ENCODE assay signal across 29 cellular contexts in genomic region chr7:12231097-12231496, GRCh38.
"Had no signal": no experiment of that assay in that cellular context is flagged by ENCODE, and none has a peak within 500 bp of the region (broad histone marks: within the 10 kb centered on the region; RNA-seq: fewer than 3 reads in every experiment).

No MANE protein-coding gene starts in this region.

- H3K9me3 ChIP-seq: lower lobe of right lung, neutrophil, ovary, right atrium auricular region, stomach, thoracic aorta, tibial artery, uterus had no signal

- H3K4me3 ChIP-seq: heart left ventricle, lower lobe of right lung, neural progenitor cell, ovary, right atrium auricular region, skin epidermis, stomach, thoracic aorta, tibial artery, uterus had no signal

- H3K4me1 ChIP-seq: lower lobe of right lung, neural progenitor cell, right atrium auricular region, tibial artery, uterus had no signal

- H3K36me3 ChIP-seq: ovary, thoracic aorta, uterus had no signal

- ATAC-seq: heart left ventricle; left colon; natural killer cell; sciatic nerve; stimulated activated naive B cell treated with anti-CD40 and anti-IgM and Interleukin-4, amounts not matched to agents 10 μg/mL and 1 μg/mL and 100 μg/mL, for 72 hours; stimulated activated naive CD8-positive, alpha-beta T cell treated with anti-CD3 and anti-CD28 coated beads, Interleukin-15, Interleukin-2, amounts not matched to agents 100 U/mL and 50 U/mL, for 24 hours had no signal

- H3K27me3 ChIP-seq: heart left ventricle, neural progenitor cell, neutrophil, ovary, right atrium auricular region, stomach, tibial artery, uterus had no signal

- H3K27ac ChIP-seq: heart left ventricle, lower lobe of right lung, neural progenitor cell, neutrophil, ovary, skin epidermis, stomach, thoracic aorta, tibial artery, uterus had no signal

- DNase-seq: heart left ventricle; hypothalamus; immature natural killer cell; kidney; left colon; lower lobe of right lung; mammary epithelial cell; mesenchymal stem cell; naive B cell; natural killer cell; nephron progenitor cell; occipital lobe; ovary; stimulated activated CD4-positive, alpha-beta T cell treated with anti-CD3 and anti-CD28 coated beads, Interleukin-12 subunit alpha, Interleukin-12 subunit beta, amount 100 ng/mL, for 4 hours; stimulated activated CD4-positive, alpha-beta T cell treated with anti-CD3 and anti-CD28 coated beads, Interleukin-15, amount 100 ng/mL, for 24 hours; stimulated activated CD4-positive, alpha-beta T cell treated with anti-CD3 and anti-CD28 coated beads, Interleukin-2, amount 100 ng/mL, for 24 hours; stimulated activated CD4-positive, alpha-beta T cell treated with anti-CD3 and anti-CD28 coated beads, Interleukin-4, amount 100 ng/mL, for 1 hour; stimulated activated naive B cell treated with anti-CD40 and anti-IgM and Interleukin-4, amounts not matched to agents 10 μg/mL and 1 μg/mL and 100 μg/mL, for 72 hours; stimulated activated naive CD8-positive, alpha-beta T cell treated with anti-CD3 and anti-CD28 coated beads, Interleukin-15, Interleukin-2, amounts not matched to agents 100 U/mL and 50 U/mL, for 24 hours; stomach; tibial artery; trophoblast cell; uterus had no signal
